In genomic region chr4:98919996-98920395, GRCh38 we compare ENCODE assay signal across 23 cellular contexts. TPM values are rescaled to one million over a fixed set of nuclear protein-coding genes. Genes with fewer than 3 reads are reported as not detected.
DNase-seq lines count a peak whose midpoint lies in the region; ATAC-seq and TF ChIP-seq lines count a peak whose summit lies in the region.
"Had no signal": no experiment of that assay in that cellular context is flagged by ENCODE, and none has a peak within 500 bp of the region (broad histone marks: within the 10 kb centered on the region; RNA-seq: fewer than 3 reads in every experiment).

No MANE protein-coding gene starts in this region.

- H2AFZ ChIP-seq in fibroblast of lung (ENCODE audit: low read length): no peak overlapping the region
- H2AFZ ChIP-seq: parathyroid adenoma, PC-9 had no signal

- peaks cover 94% of the 10 kb centered on the region for H3K79me2 ChIP-seq in fibroblast of lung (ENCODE audit: control insufficient read depth, insufficient read depth, low read length)

- TF ChIP-seq POLR2A in thyroid gland (IDR thresholded peaks at IDR 0.05): no peak

- no peak overlapping the region for H3K9ac ChIP-seq in fibroblast of lung (ENCODE audit: insufficient read depth, low read length)
- H3K9ac ChIP-seq: BLaER1 treated with 17β-estradiol and CSF1 and Interleukin-3, amounts not matched to agents 10 nM and 100 nM; KMS-11; parathyroid adenoma had no signal

- no peak overlapping the region for H3K27ac ChIP-seq in fibroblast of lung (ENCODE audit: insufficient read depth, low read length)
- H3K27ac ChIP-seq in thyroid gland: peak overlapping the region in 2 of 3 donors; percentile 66 to 75
- H3K27ac ChIP-seq: BLaER1 treated with 17β-estradiol and CSF1 and Interleukin-3, amounts not matched to agents 10 nM and 100 nM; coronary artery; KMS-11; parathyroid adenoma; PC-9; uterus had no signal

- no peaks in the 10 kb centered on the region for H3K27me3 Mint-ChIP-seq in HFFc6 (ENCODE audit: insufficient read depth)
- no peaks in the 10 kb centered on the region for H3K27me3 Mint-ChIP-seq in natural killer cell treated with Interleukin-12 subunit alpha and Interleukin-12 subunit beta and Interleukin-15 and Interleukin-18, amount 100 ng/mL, for 72 hours
- H3K27me3 Mint-ChIP-seq: memory B cell had no signal

- H3K36me3 ChIP-seq in fibroblast of lung (ENCODE audit: control insufficient read depth, insufficient read depth, low read length) (no peaks in the 10 kb centered on the region), thyroid gland (no peaks in the 10 kb centered on the region)
- H3K36me3 ChIP-seq: uterus had no signal

- no peaks in the 10 kb centered on the region for H4K20me1 ChIP-seq in fibroblast of lung (ENCODE audit: control insufficient read depth, extremely low read depth, insufficient read depth, low read length)

- H3K4me2 ChIP-seq in fibroblast of lung (ENCODE audit: extremely low read depth, insufficient read depth, low read length): no peak overlapping the region
- H3K4me2 ChIP-seq: BLaER1 treated with 17β-estradiol and CSF1 and Interleukin-3, amounts not matched to agents 10 nM and 100 nM; KMS-11; PC-9 had no signal

- H3K4me3 Mint-ChIP-seq in HFFc6: no peak overlapping the region
- H3K4me3 Mint-ChIP-seq in natural killer cell treated with Interleukin-12 subunit alpha and Interleukin-12 subunit beta and Interleukin-15 and Interleukin-18, amount 100 ng/mL, for 72 hours: no peak overlapping the region
- H3K4me3 Mint-ChIP-seq: memory B cell, natural killer cell had no signal

- no peaks in the 10 kb centered on the region for H3K9me3 Mint-ChIP-seq in HFFc6
- H3K9me3 Mint-ChIP-seq in natural killer cell treated with Interleukin-12 subunit alpha and Interleukin-12 subunit beta and Interleukin-15 and Interleukin-18, amount 100 ng/mL, for 72 hours: no peaks in the 10 kb centered on the region
- H3K9me3 Mint-ChIP-seq: memory B cell, natural killer cell had no signal

- ATAC-seq in natural killer cell treated with Interleukin-12 subunit alpha and Interleukin-12 subunit beta and Interleukin-15 and Interleukin-18, amount 100 ng/mL, for 72 hours: no peak
- ATAC-seq: natural killer cell had no signal

- H3K4me3 ChIP-seq in fibroblast of lung (replicated peaks in 1 of 4; ENCODE audit: control extremely low read depth in 1 of 4, insufficient read depth in 1 of 4, low read depth in 3 of 4, low read length in 4 of 4) (no peak overlapping the region), thyroid gland (replicated peaks in 1 of 3) (no peak overlapping the region)
- H3K4me3 ChIP-seq: BLaER1 treated with 17β-estradiol and CSF1 and Interleukin-3, amounts not matched to agents 10 nM and 100 nM; coronary artery; PC-9; uterus had no signal

- no peaks in the 10 kb centered on the region for H3K9me3 ChIP-seq in fibroblast of lung (ENCODE audit: control insufficient read depth, insufficient read depth, low read depth, low read length)
- H3K9me3 ChIP-seq in thyroid gland: no peaks in the 10 kb centered on the region
- H3K9me3 ChIP-seq: uterus had no signal

- H3K4me1 Mint-ChIP-seq in HFFc6 (ENCODE audit: low read depth): peaks cover 46% of the 10 kb centered on the region
- H3K4me1 Mint-ChIP-seq in natural killer cell treated with Interleukin-12 subunit alpha and Interleukin-12 subunit beta and Interleukin-15 and Interleukin-18, amount 100 ng/mL, for 72 hours (ENCODE audit: low read depth in 2 of 2): peaks cover 23 to 29% of the 10 kb centered on the region in 2 donors

- peak overlapping the region; percentile 71 for H3K27ac Mint-ChIP-seq in HFFc6
- H3K27ac Mint-ChIP-seq in natural killer cell treated with Interleukin-12 subunit alpha and Interleukin-12 subunit beta and Interleukin-15 and Interleukin-18, amount 100 ng/mL, for 72 hours: no peak overlapping the region
- H3K27ac Mint-ChIP-seq: memory B cell, natural killer cell had no signal

- no peaks in the 10 kb centered on the region for H3K27me3 ChIP-seq in fibroblast of lung (ENCODE audit: control insufficient read depth, insufficient read depth, low read length)
- H3K27me3 ChIP-seq in thyroid gland: no peaks in the 10 kb centered on the region
- H3K27me3 ChIP-seq: BLaER1 treated with 17β-estradiol and CSF1 and Interleukin-3, amounts not matched to agents 10 nM and 100 nM; uterus had no signal

- 91 to 95% methylated on average over 2 of the region's 2 CpGs for WGBS in thyroid gland, 2 donors

- H3K36me3 Mint-ChIP-seq in HFFc6 (ENCODE audit: low read depth): peaks cover 26% of the 10 kb centered on the region
- H3K36me3 Mint-ChIP-seq in natural killer cell treated with Interleukin-12 subunit alpha and Interleukin-12 subunit beta and Interleukin-15 and Interleukin-18, amount 100 ng/mL, for 72 hours: no peaks in the 10 kb centered on the region
- H3K36me3 Mint-ChIP-seq: natural killer cell had no signal

- peaks cover 3% of the 10 kb centered on the region for H3K4me1 ChIP-seq in fibroblast of lung (ENCODE audit: control insufficient read depth, extremely low read depth, insufficient read depth, low read length)
- H3K4me1 ChIP-seq in thyroid gland: peaks cover 31 to 32% of the 10 kb centered on the region in 2 donors
- H3K4me1 ChIP-seq: uterus had no signal

- intact Hi-C loops in thyroid gland (cut with DNase I): no loop called here

- no peak for TF ChIP-seq CTCF in HFFc6 (IDR thresholded peaks at IDR 0.05)
- no peak for TF ChIP-seq CTCF in fibroblast of lung (conservative IDR thresholded peaks at IDR 0.05 in 1 of 2, IDR thresholded peaks at IDR 0.05 in 1 of 2; ENCODE audit: low read depth in 1 of 2, low read length in 2 of 2)
- TF ChIP-seq CTCF in thyroid gland (IDR thresholded peaks at IDR 0.05): no peak

- DNase-seq in HFFc6 (peak; percentile 28), amniotic epithelial cell (ENCODE audit: low read depth) (peak; percentile 68), fibroblast of lung (ENCODE audit: low read depth in 2 of 2) (peak; percentile 45 to 76), thyroid gland (no peak), NCI-H2107 (lab: John Stamatoyannopoulos, UW) (no peak)
- DNase-seq in natural killer cell treated with Interleukin-12 subunit alpha and Interleukin-12 subunit beta and Interleukin-15 and Interleukin-18, amount 100 ng/mL, for 72 hours (ENCODE audit: low spot score): no peak
- DNase-seq in stimulated activated CD4-positive, alpha-beta T cell treated with anti-CD3 and anti-CD28 coated beads, Interleukin-2, amount 100 ng/mL, for 24 hours: no peak
- DNase-seq: activated CD4-positive, alpha-beta T cell treated with anti-CD3 and anti-CD28 coated beads for 1 hour; amniotic stem cell; DMS153; natural killer cell; NCI-H1105; NCI-H2171; NCI-H748 treated with DMSO at 0.1 percent for 48 hours; PC-9; stimulated activated CD4-positive, alpha-beta T cell treated with anti-CD3 and anti-CD28 coated beads, Interleukin-4, amount 100 ng/mL, for 1 hour; T1000; uterus had no signal

RNA-seq across cellular contexts. Expression of gene EIF4E, which starts 8.9 kb away (rescaled TPM):
- 100 to 1,000 TPM; 117 to 147 (median 127) TPM for total RNA-seq in HFFc6 (2021; fragmentation: NEBNext Ultra II Directional; extraction: Animal tissue kit (Norgen Biotek cat#: 25700))
- total RNA-seq in fibroblast of lung (138 and 139 TPM in 2 replicates), thyroid gland (100 to 1,000 TPM in 3 of 4 donors, 10 to 100 TPM in 1; 86.5 to 149 (median 128) TPM)
- 124 and 143 TPM in 2 replicates for polyA plus RNA-seq in fibroblast of lung
- 82.1 and 94.4 TPM in 2 replicates for polyA plus RNA-seq in fibroblast of lung (2012)
- polyA minus RNA-seq in fibroblast of lung (ENCODE audit: low replicate concordance): 16.5 and 16.9 TPM in 2 replicates
- 100 to 1,000 TPM; 106 to 107 TPM for total RNA-seq in natural killer cell treated with Interleukin-12 subunit alpha and Interleukin-12 subunit beta and Interleukin-15 and Interleukin-18, amount 100 ng/mL, for 72 hours

Comparison
In these comparisons a context has a peak if more than half of its experiments do, and no peak if none do; other contexts are left out.
1. DNase-seq: peak in HFFc6 (single experiment), amniotic epithelial cell (single experiment) and fibroblast of lung (2 of 2); none in thyroid gland (0 of 2), NCI-H2107 (single experiment), natural killer cell treated with Interleukin-12 subunit alpha and Interleukin-12 subunit beta and Interleukin-15 and Interleukin-18, amount 100 ng/mL, for 72 hours (single experiment) and stimulated activated CD4-positive, alpha-beta T cell treated with anti-CD3 and anti-CD28 coated beads, Interleukin-2, amount 100 ng/mL, for 24 hours (0 of 2).